In genomic region chr19:48751835-48752510, GRCh38 we compare ENCODE assay signal across 1 cellular context.
TF ChIP-seq lines count a peak whose summit lies in the region.

No MANE protein-coding gene starts in this region.

TF ChIP-seq in HCT116, 20 proteins besides CTCF, POLR2A, EP300 and RAD21 (continued from another document):
- TF ChIP-seq REST (IDR thresholded peaks at IDR 0.05; ENCODE audit: low read depth) (no peak), EZH2 (IDR thresholded peaks at IDR 0.05) (no peak), JUND (IDR thresholded peaks at IDR 0.05) (no peak), SIN3A (IDR thresholded peaks at IDR 0.05; ENCODE audit: low read depth) (no peak), POLR2AphosphoS5 (IDR thresholded peaks at IDR 0.05; ENCODE audit: low read depth, low read length) (no peak)
